In genomic region chr12:112307219-112308062, GRCh38 we compare ENCODE assay signal across 22 cellular contexts.
DNase-seq lines count a peak whose midpoint lies in the region; ATAC-seq and TF ChIP-seq lines count a peak whose summit lies in the region.
"Had no signal": no experiment of that assay in that cellular context is flagged by ENCODE, and none has a peak within 500 bp of the region (broad histone marks: within the 10 kb centered on the region; RNA-seq: fewer than 3 reads in every experiment).

No MANE protein-coding gene starts in this region.

- H3K14ac ChIP-seq in trophoblast cell (ENCODE audit: low read length) = no peak overlapping the region

- H3K27ac ChIP-seq in HEK293 (ENCODE audit: extremely low read depth, low read depth, low read length) = no peak overlapping the region
- no peak overlapping the region for H3K27ac ChIP-seq in trophoblast cell (ENCODE audit: low read depth, low read length)
- H3K27ac ChIP-seq: C4-2B, GM23248, KMS-11, RWPE1, SJCRH30 had no signal

- H4K12ac ChIP-seq in trophoblast cell (ENCODE audit: low read depth, low read length) = no peak overlapping the region

- no peak overlapping the region for H4K8ac ChIP-seq in trophoblast cell (ENCODE audit: low read depth, low read length)

- no peaks in the 10 kb centered on the region for H3K79me1 ChIP-seq in trophoblast cell (ENCODE audit: low read length)

- H3K79me2 ChIP-seq in trophoblast cell (ENCODE audit: control insufficient read depth, insufficient read depth, low read length, poor library complexity) = no peaks in the 10 kb centered on the region

- WGBS in trophoblast cell (ENCODE audit: extremely low coverage, insufficient coverage, insufficient read length) = no CpG with 5 or more reads among the region's 2 CpGs

- no peak overlapping the region for H3K4me2 ChIP-seq in trophoblast cell (ENCODE audit: low read length)
- H3K4me2 ChIP-seq: KMS-11 had no signal

- intact Hi-C loops in left ventricle myocardium superior (cut with micrococcal nuclease) = no loop called here

- H3K4me3 ChIP-seq in HEK293 (ENCODE audit: low read depth, low read length) = no peak overlapping the region
- H3K4me3 ChIP-seq in choroid plexus epithelial cell (ENCODE audit: low read depth, low read length) = no peak overlapping the region
- H3K4me3 ChIP-seq in trophoblast cell (ENCODE audit: low read depth, low read length) = no peak overlapping the region
- H3K4me3 ChIP-seq: GM23248, SJCRH30 had no signal

- CTCF ChIA-PET in HEK293 (lab: Yijun Ruan, JAX) = interaction anchor here (0.6 to 0.7 kb wide), 3 partner anchors 58 to 77 kb away, joined by 3 read pairs; no protein-coding TSS in a partner anchor

- ATAC-seq in left ventricle myocardium superior = peak; percentile 79
- ATAC-seq: PC-3 had no signal

- no peak overlapping the region for H3K18ac ChIP-seq in trophoblast cell (ENCODE audit: low read length)

- no peak overlapping the region for H2AK5ac ChIP-seq in trophoblast cell (ENCODE audit: low read length)

- H2AFZ ChIP-seq in trophoblast cell (ENCODE audit: insufficient read depth, low read length, poor library complexity) = no peak overlapping the region
- H2AFZ ChIP-seq: GM23248 had no signal

- H2BK12ac ChIP-seq in trophoblast cell (ENCODE audit: low read length) = no peak overlapping the region

- no peak overlapping the region for H3K4ac ChIP-seq in trophoblast cell (ENCODE audit: low read depth, low read length)

- H2BK5ac ChIP-seq in trophoblast cell (ENCODE audit: low read depth, low read length, poor library complexity) = no peak overlapping the region

- H3K9me3 ChIP-seq in HEK293 (ENCODE audit: control insufficient read depth, insufficient read depth, low read depth, low read length) (no peaks in the 10 kb centered on the region), trophoblast cell (ENCODE audit: insufficient read depth, low read depth, low read length) (no peaks in the 10 kb centered on the region)
- H3K9me3 ChIP-seq: SJCRH30 had no signal

- peaks cover 33 to 53% of the 10 kb centered on the region in 2 experiments for H3K36me3 ChIP-seq in HEK293 (ENCODE audit: control insufficient read depth in 2 of 2, insufficient read depth in 1 of 2, low read length in 2 of 2)
- peaks cover 2 to 3% of the 10 kb centered on the region in 2 experiments for H3K36me3 ChIP-seq in trophoblast cell (ENCODE audit: control insufficient read depth in 1 of 2, insufficient read depth in 2 of 2, low read length in 2 of 2)
- H3K36me3 ChIP-seq: SJCRH30 had no signal

- H2BK120ac ChIP-seq in trophoblast cell (ENCODE audit: insufficient read depth, low read length, poor library complexity) = no peak overlapping the region

- H3K9ac ChIP-seq in trophoblast cell (ENCODE audit: low read length) = no peak overlapping the region
- H3K9ac ChIP-seq: GM23248, KMS-11 had no signal

- H3K4me1 ChIP-seq in HEK293 (ENCODE audit: control insufficient read depth, insufficient read depth, low read length) = no peaks in the 10 kb centered on the region
- peaks cover 0 to 2% of the 10 kb centered on the region in 2 experiments for H3K4me1 ChIP-seq in trophoblast cell (ENCODE audit: control insufficient read depth in 1 of 2, insufficient read depth in 2 of 2, low read length in 2 of 2)
- H3K4me1 ChIP-seq: SJCRH30 had no signal

- H3K27me3 ChIP-seq in trophoblast cell (ENCODE audit: insufficient read depth, low read length) = no peaks in the 10 kb centered on the region
- H3K27me3 ChIP-seq: SJCRH30 had no signal

- POLR2A ChIA-PET in HEK293 (lab: Yijun Ruan, JAX) = no interaction called here

- no peak overlapping the region for H4K91ac ChIP-seq in trophoblast cell (ENCODE audit: low read depth, low read length)

- peak; percentile 6 for DNase-seq in choroid plexus epithelial cell (ENCODE audit: low read depth)
- DNase-seq in left ventricle myocardium superior = no peak
- DNase-seq in trophoblast cell = no peak
- no peak for DNase-seq in D341Med (ENCODE audit: low spot score)
- DNase-seq in activated CD4-positive, alpha-beta T cell treated with anti-CD3 and anti-CD28 coated beads for 48 hours = no peak
- no peak for DNase-seq in DMS53 (lab: John Stamatoyannopoulos, UW)
- DNase-seq: ACHN, AML-193, GDM1, GM23248, HCEC 1CT, MV-4-11, NCI-H1417, NCI-H187 treated with DMSO at 0.1 percent for 48 hours, NCI-H226, NCI-H524 treated with DMSO at 0.1 percent for 48 hours, PC-3, SJCRH30 had no signal

- TF ChIP-seq CTCF in HEK293 (tag by site-specific recombination; IDR thresholded peaks at IDR 0.05) (no peak), choroid plexus epithelial cell (conservative IDR thresholded peaks at IDR 0.05; ENCODE audit: low read depth, low read length) (no peak)

- peak overlapping the region; percentile 90 for H3K23ac ChIP-seq in trophoblast cell (ENCODE audit: low read length)

TF ChIP-seq in HEK293, 187 proteins besides CTCF, POLR2A, EP300 and RAD21:
- TF ChIP-seq PRDM6 (tag by site-specific recombination; IDR thresholded peaks at IDR 0.05) (0 out of 2 replicates have a peak, but pooled peaks have one; percentile 32), ZNF768 (tag by site-specific recombination; IDR thresholded peaks at IDR 0.05) (peak; percentile 37; the same call in 1 of the 2 replicates), ZNF140 (tag by site-specific recombination; IDR thresholded peaks at IDR 0.05) (no peak)
